In genomic region chr2:98824256-98825042, GRCh38 we compare ENCODE assay signal across 13 cellular contexts.
DNase-seq lines count a peak whose midpoint lies in the region; ATAC-seq and TF ChIP-seq lines count a peak whose summit lies in the region.
"Had no signal": no experiment of that assay in that cellular context is flagged by ENCODE, and none has a peak within 500 bp of the region (broad histone marks: within the 10 kb centered on the region; RNA-seq: fewer than 3 reads in every experiment).

No MANE protein-coding gene starts in this region.

- peaks cover 39% of the 10 kb centered on the region for H3K4me1 Mint-ChIP-seq in activated naive CD4-positive, alpha-beta T cell treated with anti-CD3 and anti-CD28 coated beads, Interleukin-2, amount 50 U/mL, for 24 hours
- peaks cover 32% of the 10 kb centered on the region for H3K4me1 Mint-ChIP-seq in activated naive CD4-positive, alpha-beta T cell treated with anti-CD3 and anti-CD28 coated beads for 36 hours (ENCODE audit: low read depth)

- H3K9me3 Mint-ChIP-seq in activated naive CD4-positive, alpha-beta T cell treated with anti-CD3 and anti-CD28 coated beads, Interleukin-2, amount 50 U/mL, for 24 hours, result no peaks in the 10 kb centered on the region
- H3K9me3 Mint-ChIP-seq in activated naive CD4-positive, alpha-beta T cell treated with anti-CD3 and anti-CD28 coated beads for 36 hours, result no peaks in the 10 kb centered on the region

- CTCF ChIA-PET in activated naive CD4-positive, alpha-beta T cell treated with anti-CD3 and anti-CD28 coated beads for 36 hours (lab: Charles Lee), result interaction anchor here (1.0 kb wide), 1 partner anchor 175 kb away, joined by 3 read pairs; no protein-coding TSS in a partner anchor

- intact Hi-C loops in activated naive CD4-positive, alpha-beta T cell treated with anti-CD3 and anti-CD28 coated beads for 36 hours (cut with micrococcal nuclease), result no loop called here
- intact Hi-C loops in left lung (cut with DNase I), result no loop called here

- H3K9me3 ChIP-seq in left lung (no peaks in the 10 kb centered on the region), subcutaneous abdominal adipose tissue (ENCODE audit: control insufficient read depth in 5 of 5, low read length in 5 of 5) (no peaks in the 10 kb centered on the region)
- H3K9me3 ChIP-seq: mucosa of descending colon had no signal

- H3K27me3 Mint-ChIP-seq in activated naive CD4-positive, alpha-beta T cell treated with anti-CD3 and anti-CD28 coated beads, Interleukin-2, amount 50 U/mL, for 24 hours, result no peaks in the 10 kb centered on the region
- H3K27me3 Mint-ChIP-seq in activated naive CD4-positive, alpha-beta T cell treated with anti-CD3 and anti-CD28 coated beads for 36 hours (ENCODE audit: low read depth), result peaks cover 2% of the 10 kb centered on the region

- H3K36me3 ChIP-seq in left lung (no peaks in the 10 kb centered on the region), subcutaneous abdominal adipose tissue (ENCODE audit: control insufficient read depth in 5 of 5, insufficient read depth in 5 of 5, low read length in 5 of 5) (no peaks in the 10 kb centered on the region)

- H3K27me3 ChIP-seq in left lung (peaks cover 5 to 22% of the 10 kb centered on the region in 2 donors), subcutaneous abdominal adipose tissue (ENCODE audit: control insufficient read depth in 5 of 5, insufficient read depth in 4 of 5, low read length in 5 of 5) (peaks cover 0 to 7% (median 2%) of the 10 kb centered on the region in 5 donors)

- H3K27ac ChIP-seq in left lung (peak overlapping the region; percentile 19 to 91), subcutaneous abdominal adipose tissue (ENCODE audit: low read depth, low read length) (peak overlapping the region; percentile 41)

- TF ChIP-seq CTCF in left lung (IDR thresholded peaks at IDR 0.05), result no peak

- peak overlapping the region; percentile 51 for H3K4me3 Mint-ChIP-seq in activated naive CD4-positive, alpha-beta T cell treated with anti-CD3 and anti-CD28 coated beads, Interleukin-2, amount 50 U/mL, for 24 hours
- H3K4me3 Mint-ChIP-seq in activated naive CD4-positive, alpha-beta T cell treated with anti-CD3 and anti-CD28 coated beads for 36 hours, result no peak overlapping the region

- H3K27ac Mint-ChIP-seq in activated naive CD4-positive, alpha-beta T cell treated with anti-CD3 and anti-CD28 coated beads, Interleukin-2, amount 50 U/mL, for 24 hours, result no peak overlapping the region
- no peak overlapping the region for H3K27ac Mint-ChIP-seq in activated naive CD4-positive, alpha-beta T cell treated with anti-CD3 and anti-CD28 coated beads for 36 hours

- no peaks in the 10 kb centered on the region for H3K36me3 Mint-ChIP-seq in activated naive CD4-positive, alpha-beta T cell treated with anti-CD3 and anti-CD28 coated beads, Interleukin-2, amount 50 U/mL, for 24 hours
- no peaks in the 10 kb centered on the region for H3K36me3 Mint-ChIP-seq in activated naive CD4-positive, alpha-beta T cell treated with anti-CD3 and anti-CD28 coated beads for 36 hours (ENCODE audit: low read depth)

- ATAC-seq in left lung, result no peak
- ATAC-seq: K562, mucosa of descending colon had no signal

- H3K4me3 ChIP-seq in left lung (no peak overlapping the region), subcutaneous abdominal adipose tissue (ENCODE audit: low read depth in 1 of 5, low read length in 5 of 5) (no peak overlapping the region)
- H3K4me3 ChIP-seq: K562, mucosa of descending colon had no signal

- DNase-seq in activated naive CD4-positive, alpha-beta T cell treated with anti-CD3 and anti-CD28 coated beads for 36 hours, result no peak
- DNase-seq in SKM-1 (lab: John Stamatoyannopoulos, UW; ENCODE audit: unreplicated experiment) (peak; percentile 63), left lung (no peak), inferior parietal cortex (ENCODE audit: extremely low spot score) (no peak), COLO668 (lab: John Stamatoyannopoulos, UW; ENCODE audit: unreplicated experiment) (no peak), NCI-H1694 treated with DMSO at 0.1 percent for 48 hours (lab: John Stamatoyannopoulos, UW) (no peak)
- DNase-seq: activated CD8-positive, alpha-beta memory T cell treated with anti-CD3 and anti-CD28 coated beads, Interleukin-2, amount 50 U/mL, for 48 hours; mucosa of descending colon; OCI-M1; T1000 had no signal

- H3K4me1 ChIP-seq in left lung, result peaks cover 4 to 62% of the 10 kb centered on the region in 2 donors
- peaks cover 0 to 54% (median 18%) of the 10 kb centered on the region in 5 donors for H3K4me1 ChIP-seq in subcutaneous abdominal adipose tissue (ENCODE audit: control insufficient read depth in 5 of 5, insufficient read depth in 5 of 5, low read length in 5 of 5)

- H3K9ac ChIP-seq in subcutaneous abdominal adipose tissue (ENCODE audit: low read length in 5 of 5), result no peak overlapping the region
